In genomic region chr4:165355900-165356300, GRCh38 we compare ENCODE assay signal across 8 cellular contexts. TPM values are rescaled to one million over a fixed set of nuclear protein-coding genes. Genes with fewer than 3 reads are reported as not detected.
DNase-seq lines count a peak whose midpoint lies in the region; ATAC-seq, FAIRE-seq and TF ChIP-seq lines count a peak whose summit lies in the region.

No MANE protein-coding gene starts in this region.

- H3K27me3 Mint-ChIP-seq in CD8-positive, alpha-beta T cell (ENCODE audit: low read depth) = peaks cover 36% of the 10 kb centered on the region
- peaks cover 37% of the 10 kb centered on the region for H3K27me3 Mint-ChIP-seq in activated T-helper 2 cell treated with anti-CD3 and anti-CD28 coated beads, Interferon-gamma antibody, Interleukin-2, Interleukin-4, amounts not matched to agents 10 μg/mL and 5 μg/mL and 100 μg/mL, durations not matched to agents 14 hours and 24 hours and 36 hours (ENCODE audit: low read depth)

- H3K36me3 ChIP-seq in CD8-positive, alpha-beta T cell (ENCODE audit: insufficient read depth, low read length) = no peaks in the 10 kb centered on the region
- H3K36me3 ChIP-seq in spleen = no peaks in the 10 kb centered on the region

- CTCF ChIA-PET in CD8-positive, alpha-beta T cell (lab: Charles Lee) = interaction anchor here (0.7 kb wide), 1 partner anchor 13 kb away, joined by 3 read pairs; no protein-coding TSS in a partner anchor

- H3K4me1 ChIP-seq in CD8-positive, alpha-beta T cell (ENCODE audit: insufficient read depth, low read length) = no peaks in the 10 kb centered on the region
- H3K4me1 ChIP-seq in spleen = peaks cover 0 to 11% (median 0%) of the 10 kb centered on the region in 6 donors

- peak; percentile 63 for ATAC-seq in GM21390 (IDR thresholded peaks at IDR 0.05; ENCODE audit: unreplicated experiment)
- ATAC-seq in CD8-positive, alpha-beta T cell = no peak

- no peaks in the 10 kb centered on the region for H3K4me1 Mint-ChIP-seq in CD8-positive, alpha-beta T cell (ENCODE audit: low read depth)
- H3K4me1 Mint-ChIP-seq in activated T-helper 2 cell treated with anti-CD3 and anti-CD28 coated beads, Interferon-gamma antibody, Interleukin-2, Interleukin-4, amounts not matched to agents 10 μg/mL and 5 μg/mL and 100 μg/mL, durations not matched to agents 14 hours and 24 hours and 36 hours (ENCODE audit: low read depth) = no peaks in the 10 kb centered on the region

- H3K27ac Mint-ChIP-seq in CD8-positive, alpha-beta T cell = no peak overlapping the region
- no peak overlapping the region for H3K27ac Mint-ChIP-seq in activated T-helper 2 cell treated with anti-CD3 and anti-CD28 coated beads, Interferon-gamma antibody, Interleukin-2, Interleukin-4, amounts not matched to agents 10 μg/mL and 5 μg/mL and 100 μg/mL, durations not matched to agents 14 hours and 24 hours and 36 hours

- WGBS in spleen, 5 donors = 3 to 19% (median 11%) methylated on average over 2 of the region's 2 CpGs

- H3K4me3 Mint-ChIP-seq in CD8-positive, alpha-beta T cell = no peak overlapping the region
- H3K4me3 Mint-ChIP-seq in activated T-helper 2 cell treated with anti-CD3 and anti-CD28 coated beads, Interferon-gamma antibody, Interleukin-2, Interleukin-4, amounts not matched to agents 10 μg/mL and 5 μg/mL and 100 μg/mL, durations not matched to agents 14 hours and 24 hours and 36 hours (ENCODE audit: low read depth) = no peak overlapping the region

- intact Hi-C loops in CD8-positive, alpha-beta T cell (cut with DNase I, micrococcal nuclease) = no loop called here
- intact Hi-C loops in spleen (cut with DNase I; ENCODE audit: low total_unique reads) = no loop called here
- intact Hi-C loops in activated T-helper 2 cell treated with anti-CD3 and anti-CD28 coated beads, Interferon-gamma antibody, Interleukin-2, Interleukin-4, amounts not matched to agents 10 μg/mL and 5 μg/mL and 100 μg/mL, durations not matched to agents 14 hours and 24 hours and 36 hours (cut with micrococcal nuclease) = loop anchor here (5.0 kb wide), 1 partner anchor 106 kb away; no protein-coding TSS in a partner anchor

- TF ChIP-seq POLR2A in spleen (IDR thresholded peaks at IDR 0.05) = no peak

- no peaks in the 10 kb centered on the region for H3K9me3 ChIP-seq in CD8-positive, alpha-beta T cell (ENCODE audit: low read length)
- H3K9me3 ChIP-seq in spleen = no peaks in the 10 kb centered on the region

- TF ChIP-seq CTCF in astrocyte of the spinal cord (IDR thresholded peaks at IDR 0.05; ENCODE audit: low read depth, low read length) (peak; percentile 70), spleen (IDR thresholded peaks at IDR 0.05 in 8 of 11, conservative IDR thresholded peaks at IDR 0.05 in 3 of 11) (peak in 2 of 11 experiments; percentile 7 to 22)
- no peak for TF ChIP-seq CTCF in CD8-positive, alpha-beta T cell (IDR thresholded peaks at IDR 0.05)

- no peaks in the 10 kb centered on the region for H3K36me3 Mint-ChIP-seq in CD8-positive, alpha-beta T cell
- no peaks in the 10 kb centered on the region for H3K36me3 Mint-ChIP-seq in activated T-helper 2 cell treated with anti-CD3 and anti-CD28 coated beads, Interferon-gamma antibody, Interleukin-2, Interleukin-4, amounts not matched to agents 10 μg/mL and 5 μg/mL and 100 μg/mL, durations not matched to agents 14 hours and 24 hours and 36 hours (ENCODE audit: low read depth)

- H3K4me3 ChIP-seq in astrocyte of the spinal cord (ENCODE audit: low read depth, low read length) (no peak overlapping the region), spleen (no peak overlapping the region)
- no peak overlapping the region for H3K4me3 ChIP-seq in CD8-positive, alpha-beta T cell (ENCODE audit: low read depth, low read length)

- no peak overlapping the region for H3K27ac ChIP-seq in CD8-positive, alpha-beta T cell (ENCODE audit: low read depth, low read length)
- H3K27ac ChIP-seq in spleen = no peak overlapping the region

- no peaks in the 10 kb centered on the region for H3K9me3 Mint-ChIP-seq in CD8-positive, alpha-beta T cell
- no peaks in the 10 kb centered on the region for H3K9me3 Mint-ChIP-seq in activated T-helper 2 cell treated with anti-CD3 and anti-CD28 coated beads, Interferon-gamma antibody, Interleukin-2, Interleukin-4, amounts not matched to agents 10 μg/mL and 5 μg/mL and 100 μg/mL, durations not matched to agents 14 hours and 24 hours and 36 hours

- no peaks in the 10 kb centered on the region for H3K27me3 ChIP-seq in CD8-positive, alpha-beta T cell (ENCODE audit: insufficient read depth, low read length)
- peaks cover 0 to 17% (median 0%) of the 10 kb centered on the region in 7 donors for H3K27me3 ChIP-seq in spleen (replicated peaks in 1 of 7)

- FAIRE-seq in islet of Langerhans (lab: Jason Lieb, UNC) = peak; percentile 88

- POLR2A ChIA-PET in CD8-positive, alpha-beta T cell (lab: Charles Lee) = interaction anchor here (0.6 kb wide), 1 partner anchor 7 kb away, joined by 3 read pairs; no protein-coding TSS in a partner anchor

- DNase-seq in DMS 273 (lab: John Stamatoyannopoulos, UW; ENCODE audit: unreplicated experiment) = peak; percentile 80
- peak; percentile 80 for DNase-seq in NCI-H1694 treated with DMSO at 0.1 percent for 48 hours (lab: John Stamatoyannopoulos, UW)
- DNase-seq in astrocyte of the spinal cord (ENCODE audit: low read depth, low spot score) = peak; percentile 59
- DNase-seq in CD8-positive, alpha-beta T cell = no peak
- no peak for DNase-seq in spleen
- no peak for DNase-seq in activated T-helper 2 cell treated with anti-CD3 and anti-CD28 coated beads, Interferon-gamma antibody, Interleukin-2, Interleukin-4, amounts not matched to agents 10 μg/mL and 5 μg/mL and 100 μg/mL, durations not matched to agents 14 hours and 24 hours and 36 hours (ENCODE audit: low spot score)

- in situ Hi-C loops in astrocyte of the spinal cord (cut with HindIII; ENCODE audit: low sequenced_read_pairs) = no loop called here

RNA-seq across cellular contexts. Expression of gene CPE, which starts 22.9 kb away (rescaled TPM):
- not detected for total RNA-seq in CD8-positive, alpha-beta T cell
- total RNA-seq in spleen = 1 to 10 TPM; 1.5 to 9.8 (median 7.2) TPM
- 1 to 10 TPM; 3.2 to 9.7 (median 5.3) TPM for polyA plus RNA-seq in spleen
- total RNA-seq in activated T-helper 2 cell treated with anti-CD3 and anti-CD28 coated beads, Interferon-gamma antibody, Interleukin-2, Interleukin-4, amounts not matched to agents 10 μg/mL and 5 μg/mL and 100 μg/mL, durations not matched to agents 14 hours and 24 hours and 36 hours = 0.18 and 0.30 TPM in 2 replicates

RNA-seq across cellular contexts. Expression of gene MSMO1, which starts 28.4 kb away (rescaled TPM):
- total RNA-seq in CD8-positive, alpha-beta T cell = 10 to 100 TPM; 18.6 to 19.2 TPM
- 10 to 100 TPM; 14.1 to 27.4 (median 18.7) TPM for total RNA-seq in spleen
- polyA plus RNA-seq in spleen = 10 to 100 TPM; 11.0 to 20.6 (median 16.5) TPM
- total RNA-seq in activated T-helper 2 cell treated with anti-CD3 and anti-CD28 coated beads, Interferon-gamma antibody, Interleukin-2, Interleukin-4, amounts not matched to agents 10 μg/mL and 5 μg/mL and 100 μg/mL, durations not matched to agents 14 hours and 24 hours and 36 hours = 105 and 110 TPM in 2 replicates

Comparison
In these comparisons a context has a peak if more than half of its experiments do, and no peak if none do; other contexts are left out.
1. DNase-seq: peak in DMS 273 (single experiment), NCI-H1694 treated with DMSO at 0.1 percent for 48 hours (single experiment) and astrocyte of the spinal cord (single experiment); none in CD8-positive, alpha-beta T cell (0 of 7), spleen (single experiment) and activated T-helper 2 cell treated with anti-CD3 and anti-CD28 coated beads, Interferon-gamma antibody, Interleukin-2, Interleukin-4, amounts not matched to agents 10 μg/mL and 5 μg/mL and 100 μg/mL, durations not matched to agents 14 hours and 24 hours and 36 hours (single experiment).